21 cellular contexts compared by ENCODE assay signal in the genomic region with DNA sequence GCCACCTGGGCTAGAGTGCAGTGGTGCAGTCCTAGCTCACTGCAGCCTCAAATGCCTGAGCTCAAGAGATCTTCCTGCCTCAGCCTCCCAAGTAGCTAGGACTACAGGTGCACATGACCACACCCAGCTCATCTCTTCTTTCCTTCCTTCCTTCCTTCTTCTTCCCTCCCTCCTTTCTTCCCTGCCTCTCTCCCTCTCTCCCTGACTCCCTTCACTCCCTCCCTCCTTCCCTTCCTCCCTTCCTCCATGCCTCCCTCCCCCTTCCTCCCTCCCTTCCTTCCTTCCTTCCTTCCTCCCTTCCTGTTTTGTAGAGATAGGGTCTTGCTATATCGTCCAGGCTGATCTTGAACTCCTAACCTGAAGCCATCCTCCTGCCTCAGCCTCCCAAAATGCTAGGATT. TPM values are rescaled to one million over a fixed set of nuclear protein-coding genes. Genes with fewer than 3 reads are reported as not detected.
"Had no signal": no experiment of that assay in that cellular context is flagged by ENCODE, and none has a peak within 500 bp of the region (broad histone marks: within the 10 kb centered on the region; RNA-seq: fewer than 3 reads in every experiment).

No MANE protein-coding gene starts in this region.

- H3K27me3 ChIP-seq: left lung, right atrium auricular region, upper lobe of right lung had no signal

- DNase-seq: activated CD4-positive, alpha-beta T cell treated with anti-CD3 and anti-CD28 coated beads for 1 hour; activated CD8-positive, alpha-beta memory T cell treated with anti-CD3 and anti-CD28 coated beads for 24 hours; activated CD8-positive, alpha-beta memory T cell treated with anti-CD3 and anti-CD28 coated beads, Interleukin-2, amount 50 U/mL, for 48 hours; activated effector memory CD4-positive, alpha-beta T cell treated with anti-CD3 and anti-CD28 coated beads, Interleukin-2, amount 50 U/mL, for 16 hours; activated naive CD4-positive, alpha-beta T cell treated with anti-CD3 and anti-CD28 coated beads, Interleukin-2, amount 50 U/mL, for 16 hours; activated T-cell treated with anti-CD3 and anti-CD28 coated beads, Interleukin-2, amount 50 U/mL, for 48 hours; endodermal cell; foreskin melanocyte; kidney; left lung; stimulated activated CD4-positive, alpha-beta T cell treated with anti-CD3 and anti-CD28 coated beads, Interleukin-15, amount 100 ng/mL, for 24 hours; stimulated activated CD4-positive, alpha-beta T cell treated with anti-CD3 and anti-CD28 coated beads, Interleukin-2, amount 100 ng/mL, for 48 hours; upper lobe of right lung; WERI-Rb-1 had no signal

- H3K36me3 ChIP-seq: prostate gland had no signal

- H3K9me3 ChIP-seq: left lung, prostate gland, right atrium auricular region, upper lobe of right lung had no signal

- H3K4me3 ChIP-seq: left lung, prostate gland, right atrium auricular region, skin epidermis, upper lobe of right lung had no signal

- H3K4me1 Mint-ChIP-seq: endodermal cell had no signal

- H3K27ac ChIP-seq: left lung, prostate gland, right atrium auricular region, upper lobe of right lung, WERI-Rb-1 had no signal

- FAIRE-seq: colon, kidney had no signal

- H3K27me3 Mint-ChIP-seq: stimulated activated naive CD8-positive, alpha-beta T cell treated with anti-CD3 and anti-CD28 coated beads, Interleukin-15, Interleukin-2, amounts not matched to agents 100 ng/mL and 50 ng/mL, for 24 hours had no signal

- H3K27ac Mint-ChIP-seq: endodermal cell; stimulated activated naive CD8-positive, alpha-beta T cell treated with anti-CD3 and anti-CD28 coated beads, Interleukin-15, Interleukin-2, amounts not matched to agents 100 ng/mL and 50 ng/mL, for 24 hours had no signal

- H3K9me3 Mint-ChIP-seq: endodermal cell; neural crest cell; stimulated activated naive CD8-positive, alpha-beta T cell treated with anti-CD3 and anti-CD28 coated beads, Interleukin-15, Interleukin-2, amounts not matched to agents 100 ng/mL and 50 ng/mL, for 24 hours had no signal

- H3K4me3 Mint-ChIP-seq: endodermal cell; neural crest cell; stimulated activated naive CD8-positive, alpha-beta T cell treated with anti-CD3 and anti-CD28 coated beads, Interleukin-15, Interleukin-2, amounts not matched to agents 100 ng/mL and 50 ng/mL, for 24 hours had no signal

- H3K4me1 ChIP-seq: prostate gland had no signal

RNA-seq across cellular contexts. Expression of gene CEP295NL, which starts 38.9 kb away (rescaled TPM):
- total RNA-seq: T-helper 2 cell treated with Interferon-gamma antibody and Interleukin-4, amounts not matched to agents 100 ng/mL and 5 ng/mL, for 36 hours had no signal
